In the genomic region with DNA sequence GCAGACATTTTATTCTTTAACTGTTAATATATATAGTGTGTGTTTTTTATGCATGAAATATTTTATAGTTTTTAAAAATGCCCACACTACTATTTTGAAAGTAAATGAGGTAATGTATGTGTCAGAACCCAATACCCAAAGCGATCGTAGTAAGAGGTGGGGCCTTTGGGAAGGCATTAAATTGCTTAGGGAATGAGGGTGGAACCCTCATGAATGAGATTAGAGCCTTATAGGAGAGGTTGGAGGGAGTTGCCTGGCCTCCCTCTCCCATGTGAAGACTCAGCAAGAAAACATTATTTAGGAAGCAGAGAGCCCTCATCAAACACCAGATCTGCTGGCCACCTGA, we compare ENCODE assay signal across 1 cellular context.
TF ChIP-seq lines count a peak whose summit lies in the region.

No MANE protein-coding gene starts in this region.

TF ChIP-seq in GM23338, 12 proteins besides CTCF, POLR2A, EP300 and RAD21 (continued from another document):
- TF ChIP-seq, protein P1, sequence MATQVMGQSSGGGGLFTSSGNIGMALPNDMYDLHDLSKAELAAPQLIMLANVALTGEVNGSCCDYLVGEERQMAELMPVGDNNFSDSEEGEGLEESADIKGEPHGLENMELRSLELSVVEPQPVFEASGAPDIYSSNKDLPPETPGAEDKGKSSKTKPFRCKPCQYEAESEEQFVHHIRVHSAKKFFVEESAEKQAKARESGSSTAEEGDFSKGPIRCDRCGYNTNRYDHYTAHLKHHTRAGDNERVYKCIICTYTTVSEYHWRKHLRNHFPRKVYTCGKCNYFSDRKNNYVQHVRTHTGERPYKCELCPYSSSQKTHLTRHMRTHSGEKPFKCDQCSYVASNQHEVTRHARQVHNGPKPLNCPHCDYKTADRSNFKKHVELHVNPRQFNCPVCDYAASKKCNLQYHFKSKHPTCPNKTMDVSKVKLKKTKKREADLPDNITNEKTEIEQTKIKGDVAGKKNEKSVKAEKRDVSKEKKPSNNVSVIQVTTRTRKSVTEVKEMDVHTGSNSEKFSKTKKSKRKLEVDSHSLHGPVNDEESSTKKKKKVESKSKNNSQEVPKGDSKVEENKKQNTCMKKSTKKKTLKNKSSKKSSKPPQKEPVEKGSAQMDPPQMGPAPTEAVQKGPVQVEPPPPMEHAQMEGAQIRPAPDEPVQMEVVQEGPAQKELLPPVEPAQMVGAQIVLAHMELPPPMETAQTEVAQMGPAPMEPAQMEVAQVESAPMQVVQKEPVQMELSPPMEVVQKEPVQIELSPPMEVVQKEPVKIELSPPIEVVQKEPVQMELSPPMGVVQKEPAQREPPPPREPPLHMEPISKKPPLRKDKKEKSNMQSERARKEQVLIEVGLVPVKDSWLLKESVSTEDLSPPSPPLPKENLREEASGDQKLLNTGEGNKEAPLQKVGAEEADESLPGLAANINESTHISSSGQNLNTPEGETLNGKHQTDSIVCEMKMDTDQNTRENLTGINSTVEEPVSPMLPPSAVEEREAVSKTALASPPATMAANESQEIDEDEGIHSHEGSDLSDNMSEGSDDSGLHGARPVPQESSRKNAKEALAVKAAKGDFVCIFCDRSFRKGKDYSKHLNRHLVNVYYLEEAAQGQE (IDR thresholded peaks at IDR 0.05; ENCODE audit: unreplicated experiment) = no peak
- TF ChIP-seq, protein P2, sequence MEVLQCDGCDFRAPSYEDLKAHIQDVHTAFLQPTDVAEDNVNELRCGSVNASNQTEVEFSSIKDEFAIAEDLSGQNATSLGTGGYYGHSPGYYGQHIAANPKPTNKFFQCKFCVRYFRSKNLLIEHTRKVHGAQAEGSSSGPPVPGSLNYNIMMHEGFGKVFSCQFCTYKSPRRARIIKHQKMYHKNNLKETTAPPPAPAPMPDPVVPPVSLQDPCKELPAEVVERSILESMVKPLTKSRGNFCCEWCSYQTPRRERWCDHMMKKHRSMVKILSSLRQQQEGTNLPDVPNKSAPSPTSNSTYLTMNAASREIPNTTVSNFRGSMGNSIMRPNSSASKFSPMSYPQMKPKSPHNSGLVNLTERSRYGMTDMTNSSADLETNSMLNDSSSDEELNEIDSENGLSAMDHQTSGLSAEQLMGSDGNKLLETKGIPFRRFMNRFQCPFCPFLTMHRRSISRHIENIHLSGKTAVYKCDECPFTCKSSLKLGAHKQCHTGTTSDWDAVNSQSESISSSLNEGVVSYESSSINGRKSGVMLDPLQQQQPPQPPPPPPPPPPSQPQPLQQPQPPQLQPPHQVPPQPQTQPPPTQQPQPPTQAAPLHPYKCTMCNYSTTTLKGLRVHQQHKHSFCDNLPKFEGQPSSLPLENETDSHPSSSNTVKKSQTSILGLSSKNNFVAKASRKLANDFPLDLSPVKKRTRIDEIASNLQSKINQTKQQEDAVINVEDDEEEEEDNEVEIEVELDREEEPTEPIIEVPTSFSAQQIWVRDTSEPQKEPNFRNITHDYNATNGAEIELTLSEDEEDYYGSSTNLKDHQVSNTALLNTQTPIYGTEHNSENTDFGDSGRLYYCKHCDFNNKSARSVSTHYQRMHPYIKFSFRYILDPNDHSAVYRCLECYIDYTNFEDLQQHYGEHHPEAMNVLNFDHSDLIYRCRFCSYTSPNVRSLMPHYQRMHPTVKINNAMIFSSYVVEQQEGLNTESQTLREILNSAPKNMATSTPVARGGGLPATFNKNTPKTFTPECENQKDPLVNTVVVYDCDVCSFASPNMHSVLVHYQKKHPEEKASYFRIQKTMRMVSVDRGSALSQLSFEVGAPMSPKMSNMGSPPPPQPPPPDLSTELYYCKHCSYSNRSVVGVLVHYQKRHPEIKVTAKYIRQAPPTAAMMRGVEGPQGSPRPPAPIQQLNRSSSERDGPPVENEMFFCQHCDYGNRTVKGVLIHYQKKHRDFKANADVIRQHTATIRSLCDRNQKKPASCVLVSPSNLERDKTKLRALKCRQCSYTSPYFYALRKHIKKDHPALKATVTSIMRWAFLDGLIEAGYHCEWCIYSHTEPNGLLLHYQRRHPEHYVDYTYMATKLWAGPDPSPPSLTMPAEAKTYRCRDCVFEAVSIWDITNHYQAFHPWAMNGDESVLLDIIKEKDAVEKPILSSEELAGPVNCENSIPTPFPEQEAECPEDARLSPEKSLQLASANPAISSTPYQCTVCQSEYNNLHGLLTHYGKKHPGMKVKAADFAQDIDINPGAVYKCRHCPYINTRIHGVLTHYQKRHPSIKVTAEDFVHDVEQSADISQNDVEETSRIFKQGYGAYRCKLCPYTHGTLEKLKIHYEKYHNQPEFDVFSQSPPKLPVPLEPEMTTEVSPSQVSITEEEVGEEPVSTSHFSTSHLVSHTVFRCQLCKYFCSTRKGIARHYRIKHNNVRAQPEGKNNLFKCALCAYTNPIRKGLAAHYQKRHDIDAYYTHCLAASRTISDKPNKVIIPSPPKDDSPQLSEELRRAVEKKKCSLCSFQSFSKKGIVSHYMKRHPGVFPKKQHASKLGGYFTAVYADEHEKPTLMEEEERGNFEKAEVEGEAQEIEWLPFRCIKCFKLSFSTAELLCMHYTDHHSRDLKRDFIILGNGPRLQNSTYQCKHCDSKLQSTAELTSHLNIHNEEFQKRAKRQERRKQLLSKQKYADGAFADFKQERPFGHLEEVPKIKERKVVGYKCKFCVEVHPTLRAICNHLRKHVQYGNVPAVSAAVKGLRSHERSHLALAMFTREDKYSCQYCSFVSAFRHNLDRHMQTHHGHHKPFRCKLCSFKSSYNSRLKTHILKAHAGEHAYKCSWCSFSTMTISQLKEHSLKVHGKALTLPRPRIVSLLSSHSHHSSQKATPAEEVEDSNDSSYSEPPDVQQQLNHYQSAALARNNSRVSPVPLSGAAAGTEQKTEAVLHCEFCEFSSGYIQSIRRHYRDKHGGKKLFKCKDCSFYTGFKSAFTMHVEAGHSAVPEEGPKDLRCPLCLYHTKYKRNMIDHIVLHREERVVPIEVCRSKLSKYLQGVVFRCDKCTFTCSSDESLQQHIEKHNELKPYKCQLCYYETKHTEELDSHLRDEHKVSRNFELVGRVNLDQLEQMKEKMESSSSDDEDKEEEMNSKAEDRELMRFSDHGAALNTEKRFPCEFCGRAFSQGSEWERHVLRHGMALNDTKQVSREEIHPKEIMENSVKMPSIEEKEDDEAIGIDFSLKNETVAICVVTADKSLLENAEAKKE (CRISPR knock-in tag; IDR thresholded peaks at IDR 0.05) = no peak
- no peak for TF ChIP-seq CREB1 (CRISPR knock-in tag; IDR thresholded peaks at IDR 0.05; ENCODE audit: low read depth)
- TF ChIP-seq, protein P3, sequence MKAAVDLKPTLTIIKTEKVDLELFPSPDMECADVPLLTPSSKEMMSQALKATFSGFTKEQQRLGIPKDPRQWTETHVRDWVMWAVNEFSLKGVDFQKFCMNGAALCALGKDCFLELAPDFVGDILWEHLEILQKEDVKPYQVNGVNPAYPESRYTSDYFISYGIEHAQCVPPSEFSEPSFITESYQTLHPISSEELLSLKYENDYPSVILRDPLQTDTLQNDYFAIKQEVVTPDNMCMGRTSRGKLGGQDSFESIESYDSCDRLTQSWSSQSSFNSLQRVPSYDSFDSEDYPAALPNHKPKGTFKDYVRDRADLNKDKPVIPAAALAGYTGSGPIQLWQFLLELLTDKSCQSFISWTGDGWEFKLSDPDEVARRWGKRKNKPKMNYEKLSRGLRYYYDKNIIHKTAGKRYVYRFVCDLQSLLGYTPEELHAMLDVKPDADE (IDR thresholded peaks at IDR 0.05) = no peak
- no peak for TF ChIP-seq EZH2phosphoT487 (IDR thresholded peaks at IDR 0.05; ENCODE audit: unreplicated experiment)
- no peak for TF ChIP-seq NANOG (IDR thresholded peaks at IDR 0.05; ENCODE audit: borderline replicate concordance)
